In the genomic region with DNA sequence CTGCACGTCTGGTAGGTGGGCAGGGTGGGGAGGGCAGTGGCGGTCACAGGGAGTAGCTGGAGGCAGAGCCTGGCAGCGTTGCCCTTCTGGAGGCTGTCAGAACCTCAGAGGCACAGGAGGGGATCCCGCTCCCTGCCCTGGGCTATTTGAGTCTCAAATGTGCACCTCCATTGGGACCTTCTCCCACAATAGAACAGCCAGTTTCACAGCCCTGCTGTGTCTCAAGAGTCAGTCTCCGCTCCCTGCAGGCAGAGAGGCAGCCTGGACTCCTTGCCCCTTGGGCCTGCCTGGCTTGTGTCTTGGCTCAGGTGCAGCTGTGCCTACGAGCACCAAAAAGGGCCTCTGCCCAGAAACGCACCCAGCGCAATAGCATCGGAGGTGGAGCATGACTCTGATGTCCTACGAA, we compare ENCODE assay signal across 1 cellular context.
TF ChIP-seq lines count a peak whose summit lies in the region.

No MANE protein-coding gene starts in this region.

TF ChIP-seq in H1, 55 proteins besides CTCF, POLR2A, EP300 and RAD21:
- no peak for TF ChIP-seq RXRA (IDR thresholded peaks at IDR 0.05; ENCODE audit: insufficient read depth, low read depth, low read length)
- no peak for TF ChIP-seq KDM4A (IDR thresholded peaks at IDR 0.05; ENCODE audit: low read depth, low read length, severe bottlenecking)
- no peak for TF ChIP-seq SIX5 (IDR thresholded peaks at IDR 0.05; ENCODE audit: low read depth, low read length)
- TF ChIP-seq SP1 (IDR thresholded peaks at IDR 0.05; ENCODE audit: low read depth, low read length): no peak
- no peak for TF ChIP-seq CTBP2 (IDR thresholded peaks at IDR 0.05; ENCODE audit: borderline replicate concordance, insufficient read depth, insufficient read length, low read length)
- no peak for TF ChIP-seq PHF8 (conservative IDR thresholded peaks at IDR 0.05; ENCODE audit: low read depth, low read length)
- no peak for TF ChIP-seq BACH1 (IDR thresholded peaks at IDR 0.05; ENCODE audit: low read length)
- no peak for TF ChIP-seq SRF (IDR thresholded peaks at IDR 0.05; ENCODE audit: low read depth, low read length)
- TF ChIP-seq FOSL1 (IDR thresholded peaks at IDR 0.05; ENCODE audit: insufficient read depth, low read depth, low read length): no peak
- no peak for TF ChIP-seq SIRT6 (IDR thresholded peaks at IDR 0.05; ENCODE audit: low read length)
- no peak for TF ChIP-seq RFX5 (IDR thresholded peaks at IDR 0.05; ENCODE audit: borderline replicate concordance, low read depth, low read length)
- TF ChIP-seq CBX8 (IDR thresholded peaks at IDR 0.05; ENCODE audit: borderline replicate concordance, low read depth, low read length): no peak
- no peak for TF ChIP-seq GABPA (IDR thresholded peaks at IDR 0.05; ENCODE audit: borderline replicate concordance, insufficient read depth, low read length)
- TF ChIP-seq, protein P1, sequence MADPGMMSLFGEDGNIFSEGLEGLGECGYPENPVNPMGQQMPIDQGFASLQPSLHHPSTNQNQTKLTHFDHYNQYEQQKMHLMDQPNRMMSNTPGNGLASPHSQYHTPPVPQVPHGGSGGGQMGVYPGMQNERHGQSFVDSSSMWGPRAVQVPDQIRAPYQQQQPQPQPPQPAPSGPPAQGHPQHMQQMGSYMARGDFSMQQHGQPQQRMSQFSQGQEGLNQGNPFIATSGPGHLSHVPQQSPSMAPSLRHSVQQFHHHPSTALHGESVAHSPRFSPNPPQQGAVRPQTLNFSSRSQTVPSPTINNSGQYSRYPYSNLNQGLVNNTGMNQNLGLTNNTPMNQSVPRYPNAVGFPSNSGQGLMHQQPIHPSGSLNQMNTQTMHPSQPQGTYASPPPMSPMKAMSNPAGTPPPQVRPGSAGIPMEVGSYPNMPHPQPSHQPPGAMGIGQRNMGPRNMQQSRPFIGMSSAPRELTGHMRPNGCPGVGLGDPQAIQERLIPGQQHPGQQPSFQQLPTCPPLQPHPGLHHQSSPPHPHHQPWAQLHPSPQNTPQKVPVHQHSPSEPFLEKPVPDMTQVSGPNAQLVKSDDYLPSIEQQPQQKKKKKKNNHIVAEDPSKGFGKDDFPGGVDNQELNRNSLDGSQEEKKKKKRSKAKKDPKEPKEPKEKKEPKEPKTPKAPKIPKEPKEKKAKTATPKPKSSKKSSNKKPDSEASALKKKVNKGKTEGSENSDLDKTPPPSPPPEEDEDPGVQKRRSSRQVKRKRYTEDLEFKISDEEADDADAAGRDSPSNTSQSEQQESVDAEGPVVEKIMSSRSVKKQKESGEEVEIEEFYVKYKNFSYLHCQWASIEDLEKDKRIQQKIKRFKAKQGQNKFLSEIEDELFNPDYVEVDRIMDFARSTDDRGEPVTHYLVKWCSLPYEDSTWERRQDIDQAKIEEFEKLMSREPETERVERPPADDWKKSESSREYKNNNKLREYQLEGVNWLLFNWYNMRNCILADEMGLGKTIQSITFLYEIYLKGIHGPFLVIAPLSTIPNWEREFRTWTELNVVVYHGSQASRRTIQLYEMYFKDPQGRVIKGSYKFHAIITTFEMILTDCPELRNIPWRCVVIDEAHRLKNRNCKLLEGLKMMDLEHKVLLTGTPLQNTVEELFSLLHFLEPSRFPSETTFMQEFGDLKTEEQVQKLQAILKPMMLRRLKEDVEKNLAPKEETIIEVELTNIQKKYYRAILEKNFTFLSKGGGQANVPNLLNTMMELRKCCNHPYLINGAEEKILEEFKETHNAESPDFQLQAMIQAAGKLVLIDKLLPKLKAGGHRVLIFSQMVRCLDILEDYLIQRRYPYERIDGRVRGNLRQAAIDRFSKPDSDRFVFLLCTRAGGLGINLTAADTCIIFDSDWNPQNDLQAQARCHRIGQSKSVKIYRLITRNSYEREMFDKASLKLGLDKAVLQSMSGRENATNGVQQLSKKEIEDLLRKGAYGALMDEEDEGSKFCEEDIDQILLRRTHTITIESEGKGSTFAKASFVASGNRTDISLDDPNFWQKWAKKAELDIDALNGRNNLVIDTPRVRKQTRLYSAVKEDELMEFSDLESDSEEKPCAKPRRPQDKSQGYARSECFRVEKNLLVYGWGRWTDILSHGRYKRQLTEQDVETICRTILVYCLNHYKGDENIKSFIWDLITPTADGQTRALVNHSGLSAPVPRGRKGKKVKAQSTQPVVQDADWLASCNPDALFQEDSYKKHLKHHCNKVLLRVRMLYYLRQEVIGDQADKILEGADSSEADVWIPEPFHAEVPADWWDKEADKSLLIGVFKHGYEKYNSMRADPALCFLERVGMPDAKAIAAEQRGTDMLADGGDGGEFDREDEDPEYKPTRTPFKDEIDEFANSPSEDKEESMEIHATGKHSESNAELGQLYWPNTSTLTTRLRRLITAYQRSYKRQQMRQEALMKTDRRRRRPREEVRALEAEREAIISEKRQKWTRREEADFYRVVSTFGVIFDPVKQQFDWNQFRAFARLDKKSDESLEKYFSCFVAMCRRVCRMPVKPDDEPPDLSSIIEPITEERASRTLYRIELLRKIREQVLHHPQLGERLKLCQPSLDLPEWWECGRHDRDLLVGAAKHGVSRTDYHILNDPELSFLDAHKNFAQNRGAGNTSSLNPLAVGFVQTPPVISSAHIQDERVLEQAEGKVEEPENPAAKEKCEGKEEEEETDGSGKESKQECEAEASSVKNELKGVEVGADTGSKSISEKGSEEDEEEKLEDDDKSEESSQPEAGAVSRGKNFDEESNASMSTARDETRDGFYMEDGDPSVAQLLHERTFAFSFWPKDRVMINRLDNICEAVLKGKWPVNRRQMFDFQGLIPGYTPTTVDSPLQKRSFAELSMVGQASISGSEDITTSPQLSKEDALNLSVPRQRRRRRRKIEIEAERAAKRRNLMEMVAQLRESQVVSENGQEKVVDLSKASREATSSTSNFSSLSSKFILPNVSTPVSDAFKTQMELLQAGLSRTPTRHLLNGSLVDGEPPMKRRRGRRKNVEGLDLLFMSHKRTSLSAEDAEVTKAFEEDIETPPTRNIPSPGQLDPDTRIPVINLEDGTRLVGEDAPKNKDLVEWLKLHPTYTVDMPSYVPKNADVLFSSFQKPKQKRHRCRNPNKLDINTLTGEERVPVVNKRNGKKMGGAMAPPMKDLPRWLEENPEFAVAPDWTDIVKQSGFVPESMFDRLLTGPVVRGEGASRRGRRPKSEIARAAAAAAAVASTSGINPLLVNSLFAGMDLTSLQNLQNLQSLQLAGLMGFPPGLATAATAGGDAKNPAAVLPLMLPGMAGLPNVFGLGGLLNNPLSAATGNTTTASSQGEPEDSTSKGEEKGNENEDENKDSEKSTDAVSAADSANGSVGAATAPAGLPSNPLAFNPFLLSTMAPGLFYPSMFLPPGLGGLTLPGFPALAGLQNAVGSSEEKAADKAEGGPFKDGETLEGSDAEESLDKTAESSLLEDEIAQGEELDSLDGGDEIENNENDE (IDR thresholded peaks at IDR 0.05; ENCODE audit: insufficient replicate concordance, low read length): no peak
